Comparison of ENCODE assay signal across 1 cellular context in genomic region chr21:32599146-32599925, GRCh38.
TF ChIP-seq lines count a peak whose summit lies in the region.

No MANE protein-coding gene starts in this region.

TF ChIP-seq in HEK293, 187 proteins besides CTCF, POLR2A, EP300 and RAD21 (continued from another document):
- TF ChIP-seq, protein P1, sequence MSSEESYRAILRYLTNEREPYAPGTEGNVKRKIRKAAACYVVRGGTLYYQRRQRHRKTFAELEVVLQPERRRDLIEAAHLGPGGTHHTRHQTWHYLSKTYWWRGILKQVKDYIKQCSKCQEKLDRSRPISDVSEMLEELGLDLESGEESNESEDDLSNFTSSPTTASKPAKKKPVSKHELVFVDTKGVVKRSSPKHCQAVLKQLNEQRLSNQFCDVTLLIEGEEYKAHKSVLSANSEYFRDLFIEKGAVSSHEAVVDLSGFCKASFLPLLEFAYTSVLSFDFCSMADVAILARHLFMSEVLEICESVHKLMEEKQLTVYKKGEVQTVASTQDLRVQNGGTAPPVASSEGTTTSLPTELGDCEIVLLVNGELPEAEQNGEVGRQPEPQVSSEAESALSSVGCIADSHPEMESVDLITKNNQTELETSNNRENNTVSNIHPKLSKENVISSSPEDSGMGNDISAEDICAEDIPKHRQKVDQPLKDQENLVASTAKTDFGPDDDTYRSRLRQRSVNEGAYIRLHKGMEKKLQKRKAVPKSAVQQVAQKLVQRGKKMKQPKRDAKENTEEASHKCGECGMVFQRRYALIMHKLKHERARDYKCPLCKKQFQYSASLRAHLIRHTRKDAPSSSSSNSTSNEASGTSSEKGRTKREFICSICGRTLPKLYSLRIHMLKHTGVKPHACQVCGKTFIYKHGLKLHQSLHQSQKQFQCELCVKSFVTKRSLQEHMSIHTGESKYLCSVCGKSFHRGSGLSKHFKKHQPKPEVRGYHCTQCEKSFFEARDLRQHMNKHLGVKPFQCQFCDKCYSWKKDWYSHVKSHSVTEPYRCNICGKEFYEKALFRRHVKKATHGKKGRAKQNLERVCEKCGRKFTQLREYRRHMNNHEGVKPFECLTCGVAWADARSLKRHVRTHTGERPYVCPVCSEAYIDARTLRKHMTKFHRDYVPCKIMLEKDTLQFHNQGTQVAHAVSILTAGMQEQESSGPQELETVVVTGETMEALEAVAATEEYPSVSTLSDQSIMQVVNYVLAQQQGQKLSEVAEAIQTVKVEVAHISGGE (tag by site-specific recombination; conservative IDR thresholded peaks at IDR 0.05; ENCODE audit: low read depth) = no peak
- TF ChIP-seq, protein P2, sequence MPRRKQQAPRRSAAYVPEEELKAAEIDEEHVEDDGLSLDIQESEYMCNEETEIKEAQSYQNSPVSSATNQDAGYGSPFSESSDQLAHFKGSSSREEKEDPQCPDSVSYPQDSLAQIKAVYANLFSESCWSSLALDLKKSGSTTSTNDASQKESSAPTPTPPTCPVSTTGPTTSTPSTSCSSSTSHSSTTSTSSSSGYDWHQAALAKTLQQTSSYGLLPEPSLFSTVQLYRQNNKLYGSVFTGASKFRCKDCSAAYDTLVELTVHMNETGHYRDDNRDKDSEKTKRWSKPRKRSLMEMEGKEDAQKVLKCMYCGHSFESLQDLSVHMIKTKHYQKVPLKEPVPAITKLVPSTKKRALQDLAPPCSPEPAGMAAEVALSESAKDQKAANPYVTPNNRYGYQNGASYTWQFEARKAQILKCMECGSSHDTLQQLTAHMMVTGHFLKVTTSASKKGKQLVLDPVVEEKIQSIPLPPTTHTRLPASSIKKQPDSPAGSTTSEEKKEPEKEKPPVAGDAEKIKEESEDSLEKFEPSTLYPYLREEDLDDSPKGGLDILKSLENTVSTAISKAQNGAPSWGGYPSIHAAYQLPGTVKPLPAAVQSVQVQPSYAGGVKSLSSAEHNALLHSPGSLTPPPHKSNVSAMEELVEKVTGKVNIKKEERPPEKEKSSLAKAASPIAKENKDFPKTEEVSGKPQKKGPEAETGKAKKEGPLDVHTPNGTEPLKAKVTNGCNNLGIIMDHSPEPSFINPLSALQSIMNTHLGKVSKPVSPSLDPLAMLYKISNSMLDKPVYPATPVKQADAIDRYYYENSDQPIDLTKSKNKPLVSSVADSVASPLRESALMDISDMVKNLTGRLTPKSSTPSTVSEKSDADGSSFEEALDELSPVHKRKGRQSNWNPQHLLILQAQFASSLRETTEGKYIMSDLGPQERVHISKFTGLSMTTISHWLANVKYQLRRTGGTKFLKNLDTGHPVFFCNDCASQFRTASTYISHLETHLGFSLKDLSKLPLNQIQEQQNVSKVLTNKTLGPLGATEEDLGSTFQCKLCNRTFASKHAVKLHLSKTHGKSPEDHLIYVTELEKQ (tag by site-specific recombination; IDR thresholded peaks at IDR 0.05; ENCODE audit: borderline replicate concordance) = peak; percentile 79; the same call in 1 of the 2 replicates
- TF ChIP-seq ZNF629 (tag by site-specific recombination; IDR thresholded peaks at IDR 0.05) (peak; percentile 42; the same call in 1 of the 2 replicates), OSR2 (tag by site-specific recombination; IDR thresholded peaks at IDR 0.05) (peak; percentile 57), ZSCAN23 (tag by site-specific recombination; IDR thresholded peaks at IDR 0.05) (no peak), FEZF1 (tag by site-specific recombination; IDR thresholded peaks at IDR 0.05) (peak; percentile 77; the same call in 1 of the 2 replicates)
- TF ChIP-seq, protein P3, sequence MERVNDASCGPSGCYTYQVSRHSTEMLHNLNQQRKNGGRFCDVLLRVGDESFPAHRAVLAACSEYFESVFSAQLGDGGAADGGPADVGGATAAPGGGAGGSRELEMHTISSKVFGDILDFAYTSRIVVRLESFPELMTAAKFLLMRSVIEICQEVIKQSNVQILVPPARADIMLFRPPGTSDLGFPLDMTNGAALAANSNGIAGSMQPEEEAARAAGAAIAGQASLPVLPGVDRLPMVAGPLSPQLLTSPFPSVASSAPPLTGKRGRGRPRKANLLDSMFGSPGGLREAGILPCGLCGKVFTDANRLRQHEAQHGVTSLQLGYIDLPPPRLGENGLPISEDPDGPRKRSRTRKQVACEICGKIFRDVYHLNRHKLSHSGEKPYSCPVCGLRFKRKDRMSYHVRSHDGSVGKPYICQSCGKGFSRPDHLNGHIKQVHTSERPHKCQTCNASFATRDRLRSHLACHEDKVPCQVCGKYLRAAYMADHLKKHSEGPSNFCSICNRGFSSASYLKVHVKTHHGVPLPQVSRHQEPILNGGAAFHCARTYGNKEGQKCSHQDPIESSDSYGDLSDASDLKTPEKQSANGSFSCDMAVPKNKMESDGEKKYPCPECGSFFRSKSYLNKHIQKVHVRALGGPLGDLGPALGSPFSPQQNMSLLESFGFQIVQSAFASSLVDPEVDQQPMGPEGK (tag by site-specific recombination; IDR thresholded peaks at IDR 0.05) = no peak
TF ChIP-seq in HEK293: peak in this region for 10.
